In the genomic region with DNA sequence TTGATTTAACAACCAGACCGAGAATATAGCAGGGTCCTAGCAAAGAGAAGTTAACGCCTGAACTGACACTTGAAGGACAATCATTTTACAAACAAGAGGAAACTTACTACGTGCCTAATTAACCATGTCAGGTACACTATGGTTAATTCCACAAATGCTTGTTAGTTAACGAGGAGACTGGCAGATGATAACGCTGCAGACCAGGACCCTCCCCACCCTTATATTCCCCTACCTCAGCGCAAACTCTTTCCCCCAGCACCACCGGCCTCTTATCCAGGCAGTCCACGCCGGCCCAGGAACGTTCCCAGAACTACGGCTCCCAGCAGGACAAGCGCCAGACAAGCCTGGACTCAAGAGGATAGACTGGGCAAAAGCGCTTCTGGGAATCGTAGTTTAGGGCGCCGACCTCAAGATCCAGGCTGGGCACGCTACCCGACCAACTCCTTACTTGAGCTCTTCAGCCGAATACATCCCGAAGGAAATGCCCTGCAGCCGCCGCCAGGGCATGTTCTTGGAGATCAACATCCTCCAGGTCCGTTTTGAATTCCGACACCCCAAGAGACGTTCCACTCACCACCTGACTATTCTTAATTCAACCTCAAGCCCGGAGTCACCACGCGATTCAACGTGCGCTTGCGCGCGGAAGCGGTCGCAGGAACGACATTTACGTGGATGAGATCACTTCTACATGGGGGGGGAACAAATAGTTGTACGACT, we compare ENCODE assay signal across 8 cellular contexts. TPM values are rescaled to one million over a fixed set of nuclear protein-coding genes. Genes with fewer than 3 reads are reported as not detected.
A peak's percentile ranks its signal among the peaks of the same experiment; 100 is the strongest.
DNase-seq lines count a peak whose midpoint lies in the region; ATAC-seq and TF ChIP-seq lines count a peak whose summit lies in the region.

Gene POLR1A, minus strand, starts transcription at position 635 of the 717 bp plus-strand sequence. Its CDS starts 110 bp downstream, at position 525.

- peak; percentile 20 for TF ChIP-seq CTCF in astrocyte of the cerebellum (IDR thresholded peaks at IDR 0.05; ENCODE audit: low read depth, low read length, missing control alignments)
- TF ChIP-seq CTCF in hepatocyte (IDR thresholded peaks at IDR 0.05; ENCODE audit: poor library complexity): no peak

- H3K9me2 ChIP-seq in hepatocyte (replicated peaks; ENCODE audit: insufficient read depth): no peaks in the 10 kb centered on the region

- H3K9me3 ChIP-seq in hepatocyte (ENCODE audit: low read depth): no peaks in the 10 kb centered on the region
- H3K9me3 ChIP-seq in aorta (ENCODE audit: control insufficient read depth, low read length): no peaks in the 10 kb centered on the region

- H4K20me1 ChIP-seq in hepatocyte (ENCODE audit: insufficient read depth, poor library complexity, severe bottlenecking): peaks cover 10% of the 10 kb centered on the region

- peaks cover 86% of the 10 kb centered on the region for H3K79me2 ChIP-seq in hepatocyte

- in situ Hi-C loops in astrocyte of the cerebellum (cut with HindIII; ENCODE audit: low sequenced_read_pairs): no loop called here

- H3K4me1 ChIP-seq in hepatocyte (ENCODE audit: insufficient read depth) (peaks cover 19% of the 10 kb centered on the region), aorta (ENCODE audit: control insufficient read depth in 1 of 2, insufficient read depth in 2 of 2, low read length in 2 of 2) (peaks cover 0 to 4% of the 10 kb centered on the region in 2 donors)

- H3K27me3 ChIP-seq in hepatocyte: no peaks in the 10 kb centered on the region
- no peaks in the 10 kb centered on the region for H3K27me3 ChIP-seq in aorta (ENCODE audit: control insufficient read depth in 1 of 2, insufficient read depth in 2 of 2, low read length in 1 of 2)

- H3K4me3 ChIP-seq in astrocyte of the cerebellum (ENCODE audit: low read depth, low read length) (peak within 1 kb of the TSS; percentile 78), hepatocyte (peak within 1 kb of the TSS; percentile 64), aorta (ENCODE audit: low read length in 2 of 2) (peak within 1 kb of the TSS; percentile 76 to 90)

- DNase-seq in NCI-H1930 (lab: John Stamatoyannopoulos, UW): peak; percentile 85 to 89
- DNase-seq in T-helper 9 cell: peak; percentile 65
- DNase-seq in astrocyte of the cerebellum (ENCODE audit: low read depth): peak; percentile 91
- DNase-seq in hepatocyte (ENCODE audit: low spot score): peak; percentile 95
- DNase-seq in renal cortical epithelial cell (ENCODE audit: low read depth): peak; percentile 92
- DNase-seq in aorta: peak; percentile 93 to 94

- H2AFZ ChIP-seq in hepatocyte: peak within 1 kb of the TSS; percentile 64

- peak within 1 kb of the TSS; percentile 93 for H3K4me2 ChIP-seq in hepatocyte

- WGBS in hepatocyte (ENCODE audit: low lambda C conversion rate, missing lambda C conversion rate): 2% methylated on average over 38 of the region's 38 CpGs
- WGBS in aorta, 2 donors: 0% methylated on average over 38 of the region's 38 CpGs

- intact Hi-C loops in aorta (cut with DNase I): no loop called here

- ATAC-seq in GM18499 (IDR thresholded peaks at IDR 0.05; ENCODE audit: insufficient read depth, unreplicated experiment): peak; percentile 39
- peak; percentile 50 for ATAC-seq in HG02973 (IDR thresholded peaks at IDR 0.05; ENCODE audit: unreplicated experiment)
- peak; percentile 97 for ATAC-seq in aorta (ENCODE audit: low FRiP score)

- H3K27ac ChIP-seq in hepatocyte (peak within 1 kb of the TSS; percentile 79), aorta (ENCODE audit: low read depth in 1 of 2, low read length in 2 of 2) (peak within 1 kb of the TSS in 1 of 2 donors; percentile 73)

- H3K36me3 ChIP-seq in hepatocyte (replicated peaks; ENCODE audit: insufficient read depth, low read depth) (no peaks in the 10 kb centered on the region), aorta (ENCODE audit: control insufficient read depth in 1 of 2, insufficient read depth in 2 of 2, low read length in 1 of 2) (peaks cover 0 to 3% of the 10 kb centered on the region in 2 donors)

RNA-seq across cellular contexts. Expression of gene POLR1A, which starts in this region (rescaled TPM):
- total RNA-seq in hepatocyte (19.0 and 19.1 TPM in 2 replicates), renal cortical epithelial cell (17.4 and 40.4 TPM in 2 replicates), aorta (10 to 100 TPM; 28.2 to 31.5 TPM)
- polyA plus RNA-seq in hepatocyte (6.3 and 7.8 TPM in 2 replicates), aorta (1 to 10 TPM; 1.4 to 4.7 TPM)

Comparison
In these comparisons a context has a peak if more than half of its experiments do, and no peak if none do; other contexts are left out.
1. ATAC-seq: peak in every context shown above with its lines; median percentile 97 in aorta; 50 in HG02973; 39 in GM18499.